ENCODE assay signal across 23 cellular contexts in genomic region chr2:15974565-15975260, GRCh38. TPM values are rescaled to one million over a fixed set of nuclear protein-coding genes. Genes with fewer than 3 reads are reported as not detected.
"Had no signal": no experiment of that assay in that cellular context is flagged by ENCODE, and none has a peak within 500 bp of the region (broad histone marks: within the 10 kb centered on the region; RNA-seq: fewer than 3 reads in every experiment).

No MANE protein-coding gene starts in this region.

- ATAC-seq: effector memory CD8-positive, alpha-beta T cell; esophagus mucosa; gastrocnemius medialis; heart right ventricle; left cardiac atrium; left lung; left ventricle myocardium superior; lower lobe of right lung; naive thymus-derived CD4-positive, alpha-beta T cell had no signal

- H3K4me1 ChIP-seq: colonic mucosa, esophagus squamous epithelium, gastrocnemius medialis, heart right ventricle, left lung, lower lobe of right lung had no signal

- H3K27me3 ChIP-seq: colonic mucosa, gastrocnemius medialis had no signal

- H3K36me3 ChIP-seq: colonic mucosa, esophagus squamous epithelium, gastrocnemius medialis, heart right ventricle, left lung, lower lobe of right lung had no signal

- H3K9me3 ChIP-seq: colonic mucosa, esophagus squamous epithelium, gastrocnemius medialis, heart right ventricle, left lung, lower lobe of right lung had no signal

- H3K27ac ChIP-seq: colonic mucosa, esophagus squamous epithelium, gastrocnemius medialis, heart right ventricle, left lung, lower lobe of right lung had no signal

- H3K4me3 ChIP-seq: colonic mucosa, esophagus squamous epithelium, gastrocnemius medialis, heart right ventricle, left lung, lower lobe of right lung had no signal

- DNase-seq: colonic mucosa; cortex of kidney; effector CD8-positive, alpha-beta T cell; effector memory CD8-positive, alpha-beta T cell; endodermal cell; erythroblast; esophagus squamous epithelium; foreskin fibroblast; foreskin melanocyte; gastrocnemius medialis; glutamatergic neuron; head of caudate nucleus; heart right ventricle; hippocampal formation; left cardiac atrium; left lung; left ventricle myocardium superior; lower lobe of right lung; mesenchymal stem cell; midbrain; naive thymus-derived CD4-positive, alpha-beta T cell had no signal

RNA-seq across cellular contexts. Expression of gene MYCN, which starts 34.4 kb away (rescaled TPM):
- polyA plus RNA-seq: keratinocyte; naive thymus-derived CD4-positive, alpha-beta T cell had no signal
